In the genomic region with DNA sequence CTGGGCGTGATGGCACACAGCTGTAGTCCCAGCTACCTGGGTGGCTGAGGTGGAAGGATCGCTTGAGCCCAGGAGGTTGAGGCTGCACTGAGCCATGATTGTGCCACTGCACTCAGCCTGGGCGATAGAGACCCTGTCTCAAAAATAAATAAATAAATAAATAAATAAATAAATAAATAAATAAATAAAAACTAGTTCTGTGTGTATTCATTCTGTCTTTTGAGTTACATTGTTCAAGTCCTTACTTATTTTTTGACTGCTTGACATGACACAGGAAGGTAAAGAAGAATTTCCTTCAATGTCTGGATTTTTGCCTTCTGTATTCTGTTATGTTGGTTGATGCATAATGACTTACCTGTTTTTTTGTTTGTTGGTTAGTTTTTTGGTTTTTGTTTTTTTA, we compare ENCODE assay signal across 20 cellular contexts. TPM values are rescaled to one million over a fixed set of nuclear protein-coding genes. Genes with fewer than 3 reads are reported as not detected.
DNase-seq lines count a peak whose midpoint lies in the region; ATAC-seq, FAIRE-seq and TF ChIP-seq lines count a peak whose summit lies in the region.
"Had no signal": no experiment of that assay in that cellular context is flagged by ENCODE, and none has a peak within 500 bp of the region (broad histone marks: within the 10 kb centered on the region; RNA-seq: fewer than 3 reads in every experiment).

No MANE protein-coding gene starts in this region.

- peaks cover 5% of the 10 kb centered on the region for H3F3A ChIP-seq in neural progenitor cell (ENCODE audit: low read depth)

- ATAC-seq in HG03025 (IDR thresholded peaks at IDR 0.05; ENCODE audit: low FRiP score, unreplicated experiment): no peak
- ATAC-seq: CD8-positive, alpha-beta T cell; GM12878; K562 had no signal

- H3K9me3 ChIP-seq in astrocyte (ENCODE audit: insufficient read depth, low read depth, low read length) (no peaks in the 10 kb centered on the region), neural progenitor cell (ENCODE audit: low read depth) (no peaks in the 10 kb centered on the region)
- H3K9me3 ChIP-seq: BLaER1, HAP-1 had no signal

- H3K36me3 ChIP-seq in astrocyte (ENCODE audit: insufficient read depth, low read length) (peaks cover 3% of the 10 kb centered on the region), neural progenitor cell (no peaks in the 10 kb centered on the region)

- H4K20me1 ChIP-seq in astrocyte (ENCODE audit: insufficient read depth, low read length): peaks cover 12% of the 10 kb centered on the region
- no peaks in the 10 kb centered on the region for H4K20me1 ChIP-seq in neural progenitor cell (ENCODE audit: low read depth)

- H2AFZ ChIP-seq in astrocyte (ENCODE audit: low read depth, low read length) (no peak overlapping the region), neural progenitor cell (replicated peaks) (no peak overlapping the region)

- no peaks in the 10 kb centered on the region for H3K9me3 Mint-ChIP-seq in activated naive CD4-positive, alpha-beta T cell treated with anti-CD3 and anti-CD28 coated beads, Interleukin-2, amount 50 U/mL, for 24 hours
- H3K9me3 Mint-ChIP-seq in astrocyte (ENCODE audit: unreplicated experiment) (no peaks in the 10 kb centered on the region), neural progenitor cell (peaks cover 7% of the 10 kb centered on the region)
- H3K9me3 Mint-ChIP-seq: CD8-positive, alpha-beta T cell had no signal

- H3K27ac ChIP-seq in astrocyte (ENCODE audit: low read depth, low read length): no peak overlapping the region
- H3K27ac ChIP-seq in neural progenitor cell: no peak overlapping the region
- H3K27ac ChIP-seq: 22Rv1, BLaER1 had no signal

- H3K4me2 ChIP-seq in astrocyte (ENCODE audit: low read length): no peak overlapping the region
- no peak overlapping the region for H3K4me2 ChIP-seq in neural progenitor cell
- H3K4me2 ChIP-seq: BLaER1 had no signal

- peaks cover 20% of the 10 kb centered on the region for H3K4me1 Mint-ChIP-seq in activated naive CD4-positive, alpha-beta T cell treated with anti-CD3 and anti-CD28 coated beads, Interleukin-2, amount 50 U/mL, for 24 hours
- H3K4me1 Mint-ChIP-seq in astrocyte (ENCODE audit: low read depth, unreplicated experiment) (no peaks in the 10 kb centered on the region), neural progenitor cell (peaks cover 20% of the 10 kb centered on the region)

- FAIRE-seq in astrocyte (lab: Jason Lieb, UNC) (peak; percentile 9), H54 (lab: Jason Lieb, UNC) (no peak)
- FAIRE-seq: GM12878, GM19239, H1, HTR-8/SVneo, K562 had no signal

- H3K4me3 ChIP-seq in astrocyte (ENCODE audit: insufficient read depth, low read depth, low read length): no peak overlapping the region
- H3K4me3 ChIP-seq in neural progenitor cell: no peak overlapping the region
- H3K4me3 ChIP-seq: BLaER1, GM12878, HAP-1, K562 had no signal

- H3K79me2 ChIP-seq in astrocyte (ENCODE audit: insufficient read depth, low read length): peaks cover 28% of the 10 kb centered on the region
- peaks cover 18% of the 10 kb centered on the region for H3K79me2 ChIP-seq in neural progenitor cell (ENCODE audit: low read depth)

- H3K27me3 ChIP-seq in astrocyte (ENCODE audit: insufficient read depth, low read length) (no peaks in the 10 kb centered on the region), neural progenitor cell (no peaks in the 10 kb centered on the region)

- H3K27me3 Mint-ChIP-seq in activated naive CD4-positive, alpha-beta T cell treated with anti-CD3 and anti-CD28 coated beads, Interleukin-2, amount 50 U/mL, for 24 hours: no peaks in the 10 kb centered on the region
- no peaks in the 10 kb centered on the region for H3K27me3 Mint-ChIP-seq in astrocyte (ENCODE audit: low read depth, unreplicated experiment)
- H3K27me3 Mint-ChIP-seq in neural progenitor cell (ENCODE audit: insufficient read depth, low read depth): peaks cover 2% of the 10 kb centered on the region

- no peak for DNase-seq in activated naive CD4-positive, alpha-beta T cell treated with Interleukin-2 at 50 U/mL for 16 hours
- no peak for DNase-seq in astrocyte (ENCODE audit: low read depth)
- DNase-seq in neural progenitor cell (ENCODE audit: low spot score): no peak
- DNase-seq in NK-92 (lab: John Stamatoyannopoulos, UW; ENCODE audit: unreplicated experiment): no peak
- DNase-seq in H54 (ENCODE audit: insufficient read length, low spot score): no peak
- DNase-seq: Calu3; CD8-positive, alpha-beta T cell; DMS79 treated with DMSO at 0.1 percent for 48 hours; IMR-90 had no signal

- no peak overlapping the region for H3K4me3 Mint-ChIP-seq in activated naive CD4-positive, alpha-beta T cell treated with anti-CD3 and anti-CD28 coated beads, Interleukin-2, amount 50 U/mL, for 24 hours
- no peak overlapping the region for H3K4me3 Mint-ChIP-seq in astrocyte (ENCODE audit: unreplicated experiment)
- H3K4me3 Mint-ChIP-seq in neural progenitor cell: peak overlapping the region; percentile 54

- no peak for TF ChIP-seq POLR2A in H54 (IDR thresholded peaks at IDR 0.05; ENCODE audit: low read depth, low read length)

- peak overlapping the region; percentile 68 for H3K27ac Mint-ChIP-seq in activated naive CD4-positive, alpha-beta T cell treated with anti-CD3 and anti-CD28 coated beads, Interleukin-2, amount 50 U/mL, for 24 hours
- H3K27ac Mint-ChIP-seq in astrocyte (ENCODE audit: unreplicated experiment) (no peak overlapping the region), neural progenitor cell (no peak overlapping the region)

- peaks cover 4% of the 10 kb centered on the region for H3K4me1 ChIP-seq in astrocyte (ENCODE audit: insufficient read depth, low read length)
- H3K4me1 ChIP-seq in neural progenitor cell: no peaks in the 10 kb centered on the region

- no peaks in the 10 kb centered on the region for H3K36me3 Mint-ChIP-seq in activated naive CD4-positive, alpha-beta T cell treated with anti-CD3 and anti-CD28 coated beads, Interleukin-2, amount 50 U/mL, for 24 hours
- H3K36me3 Mint-ChIP-seq in astrocyte (ENCODE audit: low read depth, unreplicated experiment) (no peaks in the 10 kb centered on the region), neural progenitor cell (peaks cover 2% of the 10 kb centered on the region)

- TF ChIP-seq CTCF in astrocyte (IDR thresholded peaks at IDR 0.05; ENCODE audit: insufficient read depth, low read depth, low read length) (no peak), neural progenitor cell (IDR thresholded peaks at IDR 0.05) (no peak)

- H3K9ac ChIP-seq in astrocyte (ENCODE audit: low read length) (no peak overlapping the region), neural progenitor cell (no peak overlapping the region)
- H3K9ac ChIP-seq: BLaER1 had no signal

RNA-seq across cellular contexts. Expression of a gene that starts 2.2 kb away (rescaled TPM):
- total RNA-seq in astrocyte (134 and 144 TPM in 2 replicates), neural progenitor cell (ENCODE audit: low replicate concordance) (55.5 and 113 TPM in 2 replicates)

RNA-seq across cellular contexts. Expression of a gene that starts 7.4 kb away (rescaled TPM):
- 1.7 and 2.2 TPM in 2 replicates for total RNA-seq in astrocyte
- 5.4 and 9.3 TPM in 2 replicates for total RNA-seq in neural progenitor cell (ENCODE audit: low replicate concordance)

RNA-seq across cellular contexts. Expression of a gene that starts 11.0 kb away (rescaled TPM):
- total RNA-seq in astrocyte (3.9 and 4.3 TPM in 2 replicates), neural progenitor cell (ENCODE audit: low replicate concordance) (5.1 and 17.9 TPM in 2 replicates)

RNA-seq across cellular contexts. Expression of a gene that starts 32.6 kb away (rescaled TPM):
- not detected in 2 replicates for total RNA-seq in astrocyte
- not detected in 2 replicates for total RNA-seq in neural progenitor cell (ENCODE audit: low replicate concordance)
- total RNA-seq: A673; Calu3; CD8-positive, alpha-beta T cell; GM12878; H1; IMR-90; K562 had no signal

RNA-seq across cellular contexts. Expression of a gene that starts 34.6 kb away (rescaled TPM):
- 58.1 and 61.2 TPM in 2 replicates for total RNA-seq in astrocyte
- total RNA-seq in neural progenitor cell (ENCODE audit: low replicate concordance): 20.7 and 57.7 TPM in 2 replicates
